22 cellular contexts compared by ENCODE assay signal in genomic region chr3:187945374-187945773, GRCh38.
"Had no signal": no experiment of that assay in that cellular context is flagged by ENCODE, and none has a peak within 500 bp of the region (broad histone marks: within the 10 kb centered on the region; RNA-seq: fewer than 3 reads in every experiment).

No MANE protein-coding gene starts in this region.

- H3K4me3 ChIP-seq: dorsolateral prefrontal cortex, esophagus muscularis mucosa, gastroesophageal sphincter, left lung, lower lobe of right lung, pancreas, suprapubic skin, tibial artery, upper lobe of left lung, uterus had no signal

- H3K36me3 ChIP-seq: esophagus muscularis mucosa, gastroesophageal sphincter, left lung, lower lobe of right lung, pancreas, suprapubic skin, tibial artery, upper lobe of left lung, uterus had no signal

- H3K4me1 ChIP-seq: pancreas, tibial artery, uterus had no signal

- H3K9me3 ChIP-seq: esophagus muscularis mucosa, gastroesophageal sphincter, left lung, lower lobe of right lung, pancreas, suprapubic skin, tibial artery, upper lobe of left lung, uterus had no signal

- H3K27ac Mint-ChIP-seq: memory B cell, naive B cell, progenitor cell of endocrine pancreas had no signal

- H3K4me3 Mint-ChIP-seq: immature natural killer cell, memory B cell, naive B cell had no signal

- H3K27me3 ChIP-seq: dorsolateral prefrontal cortex, esophagus muscularis mucosa, gastroesophageal sphincter, left lung, pancreas, suprapubic skin, tibial artery, upper lobe of left lung, uterus had no signal

- H3K36me3 Mint-ChIP-seq: immature natural killer cell, memory B cell, naive B cell had no signal

- H3K27ac ChIP-seq: dorsolateral prefrontal cortex, epithelial cell of prostate, esophagus muscularis mucosa, gastroesophageal sphincter, left lung, lower lobe of right lung, pancreas, tibial artery, upper lobe of left lung, uterus had no signal

- H3K9me3 Mint-ChIP-seq: immature natural killer cell, memory B cell, naive B cell had no signal

- ATAC-seq: gastroesophageal sphincter, lower lobe of right lung, pancreas, right cardiac atrium had no signal

- DNase-seq: cortex of kidney; dorsolateral prefrontal cortex; effector memory CD4-positive, alpha-beta T cell; glutamatergic neuron; left lung; lower lobe of right lung; pancreas; right cardiac atrium; small intestine; stimulated activated CD4-positive, alpha-beta T cell treated with anti-CD3 and anti-CD28 coated beads, Interleukin-2, amount 100 ng/mL, for 48 hours; stimulated activated naive CD8-positive, alpha-beta T cell treated with anti-CD3 and anti-CD28 coated beads, Interleukin-15, Interleukin-2, amounts not matched to agents 100 U/mL and 50 U/mL, for 24 hours; tibial artery; upper lobe of left lung; uterus had no signal
